In the genomic region with DNA sequence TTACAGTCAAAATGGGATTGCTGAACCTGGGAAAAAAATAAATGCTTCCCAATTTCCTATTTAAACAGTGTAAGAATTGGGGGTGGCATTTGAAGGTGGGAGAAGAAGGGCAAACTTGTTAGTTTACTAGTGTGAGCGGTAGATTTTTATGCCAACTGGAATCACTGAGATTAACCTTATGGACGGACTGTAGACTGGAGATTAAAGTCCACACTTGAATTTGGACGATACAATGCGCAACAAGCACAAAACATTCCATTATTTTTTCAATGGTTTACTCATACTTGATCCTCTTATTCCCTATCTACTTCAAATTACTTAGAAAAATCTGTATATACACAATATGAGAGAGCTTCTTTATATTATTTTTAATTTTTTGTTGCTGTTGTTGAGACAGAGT, we compare ENCODE assay signal across 20 cellular contexts.
"Had no signal": no experiment of that assay in that cellular context is flagged by ENCODE, and none has a peak within 500 bp of the region (broad histone marks: within the 10 kb centered on the region; RNA-seq: fewer than 3 reads in every experiment).

No MANE protein-coding gene starts in this region.

- DNase-seq: activated CD4-positive, alpha-beta T cell treated with anti-CD3 and anti-CD28 coated beads for 48 hours; activated CD4-positive, CD25-positive, alpha-beta regulatory T cell treated with anti-CD3 and anti-CD28 coated beads, Interleukin-2, amount 50 U/mL, for 72 hours; activated CD8-positive, alpha-beta memory T cell treated with anti-CD3 and anti-CD28 coated beads, Interleukin-2, amount 50 U/mL, for 4 hours; activated CD8-positive, alpha-beta T cell treated with anti-CD3 and anti-CD28 coated beads for 36 hours; activated effector memory CD4-positive, alpha-beta T cell treated with anti-CD3 and anti-CD28 coated beads, Interleukin-2, amount 50 U/mL, for 16 hours; activated naive CD4-positive, alpha-beta T cell treated with Interleukin-2 at 50 U/mL for 16 hours; cerebellar nuclear complex; MM.1S; NCI-H1105; NCI-H1436; NCI-H1694 treated with DMSO at 0.1 percent for 48 hours; NCI-H2029 treated with DMSO at 0.1 percent for 48 hours; NCI-H510A treated with DMSO at 0.1 percent for 48 hours; SHP77 treated with DMSO at 0.1 percent for 48 hours; T-helper 9 cell had no signal

- H3K27me3 Mint-ChIP-seq: activated CD8-positive, alpha-beta T cell treated with anti-CD3 and anti-CD28 coated beads for 36 hours had no signal

- ATAC-seq: activated CD8-positive, alpha-beta T cell treated with anti-CD3 and anti-CD28 coated beads for 36 hours; activated naive CD4-positive, alpha-beta T cell treated with anti-CD3 and anti-CD28 coated beads, Interleukin-2, amount 50 U/mL, for 72 hours; WTC11 had no signal

- H3K27ac Mint-ChIP-seq: activated T-helper 1 cell treated with anti-CD3 and anti-CD28 coated beads, Interleukin-12 subunit alpha, Interleukin-12 subunit beta, Interleukin-2, Interleukin-4 antibody, amounts not matched to agents 30 ng/mL and 10 ng/mL and 1 ng/mL, durations not matched to agents 14 hours and 24 hours and 36 hours; T-helper 1 cell treated with Interleukin-12 subunit alpha and Interleukin-12 subunit beta and Interleukin-4 antibody, amounts not matched to agents 30 μg/mL and 1 μg/mL, for 36 hours; WTC11 had no signal

- FAIRE-seq: RCC 7860 had no signal

- H3K4me3 Mint-ChIP-seq: activated CD8-positive, alpha-beta T cell treated with anti-CD3 and anti-CD28 coated beads for 36 hours; activated T-helper 1 cell treated with anti-CD3 and anti-CD28 coated beads, Interleukin-12 subunit alpha, Interleukin-12 subunit beta, Interleukin-2, Interleukin-4 antibody, amounts not matched to agents 30 ng/mL and 10 ng/mL and 1 ng/mL, durations not matched to agents 14 hours and 24 hours and 36 hours; T-helper 1 cell treated with Interleukin-12 subunit alpha and Interleukin-12 subunit beta and Interleukin-4 antibody, amounts not matched to agents 30 μg/mL and 1 μg/mL, for 36 hours; WTC11 had no signal
